In genomic region chr7:50869108-50869716, GRCh38 we compare ENCODE assay signal across 1 cellular context.
TF ChIP-seq lines count a peak whose summit lies in the region.

No MANE protein-coding gene starts in this region.

TF ChIP-seq in IMR-90, 13 proteins besides CTCF, POLR2A, EP300 and RAD21 (continued from another document):
- no peak for TF ChIP-seq ELK1 (IDR thresholded peaks at IDR 0.05; ENCODE audit: borderline replicate concordance, low read depth, low read length)
TF ChIP-seq in IMR-90: peak in this region for 5.
